ENCODE assay signal across 29 cellular contexts in genomic region chr6:35105078-35105477, GRCh38. TPM values are rescaled to one million over a fixed set of nuclear protein-coding genes. Genes with fewer than 3 reads are reported as not detected.
"Had no signal": no experiment of that assay in that cellular context is flagged by ENCODE, and none has a peak within 500 bp of the region (broad histone marks: within the 10 kb centered on the region; RNA-seq: fewer than 3 reads in every experiment).

No MANE protein-coding gene starts in this region.

- ATAC-seq: stimulated activated effector memory CD8-positive, alpha-beta T cell treated with anti-CD3 and anti-CD28 coated beads, Interleukin-12 subunit alpha, Interleukin-12 subunit beta, amount 100 ng/mL, for 72 hours; stimulated activated memory B cell treated with anti-CD40 and anti-IgM and Interleukin-4, amounts not matched to agents 10 μg/mL and 1 μg/mL and 100 μg/mL, for 72 hours; stimulated activated naive B cell treated with anti-CD40 and anti-IgM and Interleukin-4, amounts not matched to agents 10 μg/mL and 1 μg/mL and 100 μg/mL, for 72 hours; stimulated activated naive CD8-positive, alpha-beta T cell treated with anti-CD3 and anti-CD28 coated beads, Interleukin-15, amount 100 ng/mL, for 72 hours; stimulated activated naive CD8-positive, alpha-beta T cell treated with anti-CD3 and anti-CD28 coated beads, Interleukin-15, Interleukin-2, amounts not matched to agents 100 U/mL and 50 U/mL, for 24 hours; upper lobe of right lung had no signal

- H3K4me3 ChIP-seq: stomach, suprapubic skin, testis, thoracic aorta, thyroid gland, tibial artery, tibial nerve, transverse colon, upper lobe of left lung, upper lobe of right lung, uterus, vagina had no signal

- H3K27me3 ChIP-seq: stomach, suprapubic skin, testis, thyroid gland, tibial artery, tibial nerve, transverse colon, upper lobe of left lung, upper lobe of right lung, uterus, vagina had no signal

- H3K4me1 ChIP-seq: suprapubic skin, testis, thyroid gland, tibial artery, tibial nerve, upper lobe of left lung, upper lobe of right lung, uterus, vagina had no signal

- H3K36me3 ChIP-seq: stomach, suprapubic skin, thoracic aorta, thyroid gland, tibial artery, tibial nerve, transverse colon, upper lobe of left lung, upper lobe of right lung, uterus, vagina had no signal

- FAIRE-seq: urothelium cell line had no signal

- DNase-seq: stimulated activated CD4-positive, alpha-beta T cell treated with anti-CD3 and anti-CD28 coated beads, Interleukin-2, amount 100 ng/mL, for 48 hours; stimulated activated CD4-positive, alpha-beta T cell treated with anti-CD3 and anti-CD28 coated beads, Interleukin-4, amount 100 ng/mL, for 1 hour; stimulated activated CD4-positive, alpha-beta T cell treated with anti-CD3 and anti-CD28 coated beads, Interleukin-4, amount 100 ng/mL, for 24 hours; stimulated activated CD4-positive, alpha-beta T cell treated with anti-CD3 and anti-CD28 coated beads, Interleukin-4, amount 100 ng/mL, for 4 hours; stimulated activated CD8-positive, alpha-beta memory T cell treated with anti-CD3 and anti-CD28 coated beads, Interleukin-4, amount 100 ng/mL, for 48 hours; stimulated activated naive B cell treated with anti-CD40 and anti-IgM and Interleukin-4, amounts not matched to agents 10 μg/mL and 1 μg/mL and 100 μg/mL, for 72 hours; stimulated activated naive CD4-positive, alpha-beta T cell; stimulated activated naive CD4-positive, alpha-beta T cell treated with Interleukin-2 at 50 U/mL for 16 hours; stimulated activated naive CD8-positive, alpha-beta T cell treated with anti-CD3 and anti-CD28 coated beads, Interleukin-15, amount 100 ng/mL, for 72 hours; stimulated activated naive CD8-positive, alpha-beta T cell treated with anti-CD3 and anti-CD28 coated beads, Interleukin-15, Interleukin-2, amounts not matched to agents 100 U/mL and 50 U/mL, for 24 hours; stomach; substantia nigra; testis; thyroid gland; tibial artery; transverse colon; trophoblast cell; upper lobe of left lung; upper lobe of right lung; uterus had no signal

- H3K27ac ChIP-seq: stomach, suprapubic skin, testis, thoracic aorta, thyroid gland, tibial artery, tibial nerve, transverse colon, upper lobe of left lung, upper lobe of right lung, uterus, vagina had no signal

- H3K9me3 ChIP-seq: suprapubic skin, testis, thoracic aorta, thyroid gland, tibial artery, transverse colon, upper lobe of right lung, uterus, vagina had no signal

RNA-seq across cellular contexts. Expression of gene TCP11, which starts 36.1 kb away (rescaled TPM):
- total RNA-seq: subcutaneous adipose tissue, thoracic aorta, upper lobe of right lung, ureter, vagina had no signal
